In the genomic region with DNA sequence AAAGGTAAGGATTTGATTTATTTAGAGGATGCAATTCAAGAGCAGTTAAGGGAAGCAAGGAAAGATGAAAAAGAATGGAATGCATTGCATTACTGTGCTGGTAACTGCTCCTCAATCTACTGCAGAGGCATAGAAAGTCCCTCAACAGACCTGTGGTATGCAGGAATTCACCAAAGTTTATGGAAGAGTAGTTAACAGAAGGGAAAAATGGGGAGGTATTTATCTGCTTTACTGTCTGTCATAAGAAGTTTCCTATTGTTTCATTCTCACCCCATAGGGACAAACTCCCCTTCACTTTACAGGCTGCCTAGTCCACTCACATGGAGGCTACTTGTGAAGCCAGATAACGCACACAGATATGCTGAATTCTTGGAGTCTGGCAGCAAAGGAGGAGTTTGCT, we compare ENCODE assay signal across 25 cellular contexts.
"Had no signal": no experiment of that assay in that cellular context is flagged by ENCODE, and none has a peak within 500 bp of the region (broad histone marks: within the 10 kb centered on the region; RNA-seq: fewer than 3 reads in every experiment).

No MANE protein-coding gene starts in this region.

- H3K4me1 ChIP-seq: foreskin keratinocyte, heart right ventricle, right atrium auricular region, suprapubic skin, tibial artery, upper lobe of right lung had no signal

- H3K9me3 ChIP-seq: suprapubic skin, upper lobe of right lung had no signal

- DNase-seq: activated CD4-positive, alpha-beta T cell treated with anti-CD3 and anti-CD28 coated beads for 1 hour; activated CD4-positive, alpha-beta T cell treated with anti-CD3 and anti-CD28 coated beads, Interleukin-2, amount 10 ng/mL, durations not matched to agents 7 days and 5 days; activated CD8-positive, alpha-beta T cell treated with anti-CD3 and anti-CD28 coated beads for 36 hours; activated T-cell treated with anti-CD3 and anti-CD28 coated beads, Interleukin-2, amount 50 U/mL, for 48 hours; cerebellar nuclear complex; heart right ventricle; islet precursor cell; left cardiac atrium; left ventricle myocardium superior; occipital lobe; stimulated activated CD4-positive, alpha-beta T cell treated with anti-CD3 and anti-CD28 coated beads, Interleukin-15, amount 100 ng/mL, for 24 hours; stimulated activated CD4-positive, alpha-beta T cell treated with anti-CD3 and anti-CD28 coated beads, Interleukin-2, amount 100 ng/mL, for 24 hours; stimulated activated naive B cell treated with anti-CD40 and anti-IgM and Interleukin-4, amounts not matched to agents 10 μg/mL and 1 μg/mL and 100 μg/mL, for 72 hours; T-helper 1 cell; tibial artery; upper lobe of right lung; WERI-Rb-1 had no signal

- H3K27me3 Mint-ChIP-seq: activated CD4-positive, alpha-beta T cell treated with anti-CD3 and anti-CD28 coated beads, Interleukin-2, amount 10 ng/mL, durations not matched to agents 7 days and 5 days; activated CD8-positive, alpha-beta T cell treated with anti-CD3 and anti-CD28 coated beads for 36 hours; activated naive CD4-positive, alpha-beta T cell treated with anti-CD3 and anti-CD28 coated beads, Interleukin-2, amount 50 U/mL, for 24 hours; stimulated activated naive B cell treated with anti-CD40 and anti-IgM and Interleukin-4, amounts not matched to agents 10 μg/mL and 1 μg/mL and 100 μg/mL, for 72 hours had no signal

- H3K36me3 ChIP-seq: heart right ventricle, right atrium auricular region, suprapubic skin, tibial artery, upper lobe of right lung, WERI-Rb-1 had no signal

- H3K27ac ChIP-seq: coronary artery, foreskin keratinocyte, heart right ventricle, right atrium auricular region, suprapubic skin, tibial artery, upper lobe of right lung, WERI-Rb-1 had no signal

- H3K4me3 ChIP-seq: coronary artery, heart right ventricle, right atrium auricular region, suprapubic skin, tibial artery, upper lobe of right lung had no signal

- H3K27ac Mint-ChIP-seq: activated CD4-positive, alpha-beta T cell treated with anti-CD3 and anti-CD28 coated beads, Interleukin-2, amount 10 ng/mL, durations not matched to agents 7 days and 5 days; activated CD8-positive, alpha-beta T cell treated with anti-CD3 and anti-CD28 coated beads for 36 hours; activated naive CD4-positive, alpha-beta T cell treated with anti-CD3 and anti-CD28 coated beads, Interleukin-2, amount 50 U/mL, for 24 hours; activated T-helper 2 cell treated with anti-CD3 and anti-CD28 coated beads, Interferon-gamma antibody, Interleukin-2, Interleukin-4, amounts not matched to agents 10 μg/mL and 5 μg/mL and 100 μg/mL, durations not matched to agents 14 hours and 24 hours and 36 hours; nephron; stimulated activated naive B cell treated with anti-CD40 and anti-IgM and Interleukin-4, amounts not matched to agents 10 μg/mL and 1 μg/mL and 100 μg/mL, for 72 hours had no signal

- ATAC-seq: activated CD8-positive, alpha-beta T cell treated with anti-CD3 and anti-CD28 coated beads for 36 hours; esophagus mucosa; foreskin keratinocyte; heart right ventricle; left cardiac atrium; left ventricle myocardium superior; stimulated activated naive B cell treated with anti-CD40 and anti-IgM and Interleukin-4, amounts not matched to agents 10 μg/mL and 1 μg/mL and 100 μg/mL, for 72 hours; upper lobe of right lung had no signal

- H3K4me1 Mint-ChIP-seq: activated CD4-positive, alpha-beta T cell treated with anti-CD3 and anti-CD28 coated beads, Interleukin-2, amount 10 ng/mL, durations not matched to agents 7 days and 5 days; activated naive CD4-positive, alpha-beta T cell treated with anti-CD3 and anti-CD28 coated beads, Interleukin-2, amount 50 U/mL, for 24 hours; nephron; stimulated activated naive B cell treated with anti-CD40 and anti-IgM and Interleukin-4, amounts not matched to agents 10 μg/mL and 1 μg/mL and 100 μg/mL, for 72 hours had no signal

- H3K4me3 Mint-ChIP-seq: activated CD4-positive, alpha-beta T cell treated with anti-CD3 and anti-CD28 coated beads, Interleukin-2, amount 10 ng/mL, durations not matched to agents 7 days and 5 days; activated CD8-positive, alpha-beta T cell treated with anti-CD3 and anti-CD28 coated beads for 36 hours; activated naive CD4-positive, alpha-beta T cell treated with anti-CD3 and anti-CD28 coated beads, Interleukin-2, amount 50 U/mL, for 24 hours; nephron; stimulated activated naive B cell treated with anti-CD40 and anti-IgM and Interleukin-4, amounts not matched to agents 10 μg/mL and 1 μg/mL and 100 μg/mL, for 72 hours had no signal

- H3K36me3 Mint-ChIP-seq: activated naive CD4-positive, alpha-beta T cell treated with anti-CD3 and anti-CD28 coated beads, Interleukin-2, amount 50 U/mL, for 24 hours; stimulated activated naive B cell treated with anti-CD40 and anti-IgM and Interleukin-4, amounts not matched to agents 10 μg/mL and 1 μg/mL and 100 μg/mL, for 72 hours had no signal

- H3K27me3 ChIP-seq: foreskin keratinocyte, heart right ventricle, right atrium auricular region, suprapubic skin, tibial artery, upper lobe of right lung had no signal
